ENCODE assay signal across 8 cellular contexts in genomic region chr5:86979801-86980510, GRCh38.
DNase-seq lines count a peak whose midpoint lies in the region; ATAC-seq, FAIRE-seq and TF ChIP-seq lines count a peak whose summit lies in the region.
"Had no signal": no experiment of that assay in that cellular context is flagged by ENCODE, and none has a peak within 500 bp of the region (broad histone marks: within the 10 kb centered on the region; RNA-seq: fewer than 3 reads in every experiment).

No MANE protein-coding gene starts in this region.

- DNase-seq in HCEC 1CT = peak; percentile 88
- no peak for DNase-seq in RWPE2 (ENCODE audit: low spot score)
- DNase-seq in Right ventricle myocardium superior = no peak
- peak; percentile 59 for DNase-seq in urothelium cell line (ENCODE audit: low spot score)
- DNase-seq in chondrocyte (ENCODE audit: low spot score) = no peak
- DNase-seq: colonic mucosa had no signal

- H3K36me3 Mint-ChIP-seq in chondrocyte (ENCODE audit: low read depth) = no peaks in the 10 kb centered on the region

- H3K4me1 ChIP-seq in RWPE2 (ENCODE audit: insufficient read depth, poor library complexity, severe bottlenecking) = peaks cover 17% of the 10 kb centered on the region
- H3K4me1 ChIP-seq: colonic mucosa had no signal

- TF ChIP-seq CTCF in RWPE2 (IDR thresholded peaks at IDR 0.05; ENCODE audit: poor library complexity, severe bottlenecking) (no peak), chondrocyte (IDR thresholded peaks at IDR 0.05) (no peak)

- H3K27ac ChIP-seq in RWPE2 (ENCODE audit: poor library complexity, severe bottlenecking) = peak overlapping the region; percentile 74
- H3K27ac ChIP-seq: colonic mucosa had no signal

- H3K27ac Mint-ChIP-seq in chondrocyte (ENCODE audit: unreplicated experiment) = no peak overlapping the region

- no peak overlapping the region for H3K4me3 ChIP-seq in RWPE2 (ENCODE audit: severe bottlenecking)
- H3K4me3 ChIP-seq: colonic mucosa had no signal

- intact Hi-C loops in Right ventricle myocardium superior (cut with DNase I) = no loop called here

- no peak for FAIRE-seq in urothelium cell line (lab: Jason Lieb, UNC)

- H3K27me3 ChIP-seq in RWPE2 (ENCODE audit: insufficient read depth, poor library complexity, severe bottlenecking) = no peaks in the 10 kb centered on the region
- H3K27me3 ChIP-seq: colonic mucosa had no signal

- H3K9me3 ChIP-seq in RWPE2 (ENCODE audit: severe bottlenecking) = no peaks in the 10 kb centered on the region
- H3K9me3 ChIP-seq: colonic mucosa had no signal

- ATAC-seq in RWPE2 (ENCODE audit: low read depth) (peak; percentile 95), Right ventricle myocardium superior (ENCODE audit: poor library complexity) (peak; percentile 68), HG03039 (IDR thresholded peaks at IDR 0.05; ENCODE audit: unreplicated experiment) (no peak), GM21526 (IDR thresholded peaks at IDR 0.05; ENCODE audit: low FRiP score, unreplicated experiment) (no peak)

- no peak overlapping the region for H3K4me3 Mint-ChIP-seq in chondrocyte (ENCODE audit: unreplicated experiment)

- peaks cover 7% of the 10 kb centered on the region for H3K4me1 Mint-ChIP-seq in chondrocyte (ENCODE audit: low read depth)

- no peaks in the 10 kb centered on the region for H3K36me3 ChIP-seq in RWPE2 (ENCODE audit: low read depth)
- H3K36me3 ChIP-seq: colonic mucosa had no signal

- H3K27me3 Mint-ChIP-seq in chondrocyte (ENCODE audit: low read depth) = peaks cover 8% of the 10 kb centered on the region

- peaks cover 6% of the 10 kb centered on the region for H3K9me3 Mint-ChIP-seq in chondrocyte (ENCODE audit: low read depth)

Comparison
In these comparisons a context has a peak if more than half of its experiments do, and no peak if none do; other contexts are left out.
1. DNase-seq: peak in HCEC 1CT (single experiment) and urothelium cell line (single experiment); none in RWPE2 (single experiment), Right ventricle myocardium superior (single experiment) and chondrocyte (single experiment).
2. ATAC-seq: peak in RWPE2 (single experiment) and Right ventricle myocardium superior (single experiment); none in HG03039 (single experiment) and GM21526 (single experiment).